Comparison of ENCODE assay signal across 14 cellular contexts in genomic region chr20:41609476-41609875, GRCh38.
"Had no signal": no experiment of that assay in that cellular context is flagged by ENCODE, and none has a peak within 500 bp of the region (broad histone marks: within the 10 kb centered on the region; RNA-seq: fewer than 3 reads in every experiment).

No MANE protein-coding gene starts in this region.

- H3K27me3 Mint-ChIP-seq: naive thymus-derived CD8-positive, alpha-beta T cell had no signal

- H3K27me3 ChIP-seq: cardiac muscle cell, colonic mucosa, esophagus muscularis mucosa, sigmoid colon, spleen had no signal

- H3K27ac ChIP-seq: cardiac muscle cell, colonic mucosa, esophagus muscularis mucosa, parathyroid adenoma, sigmoid colon, spleen, thoracic aorta had no signal

- H3K4me3 ChIP-seq: cardiac muscle cell, colonic mucosa, esophagus muscularis mucosa, mucosa of descending colon, sigmoid colon, spleen, thoracic aorta had no signal

- H3K36me3 ChIP-seq: cardiac muscle cell, colonic mucosa, esophagus muscularis mucosa, sigmoid colon, spleen, thoracic aorta had no signal

- H2AFZ ChIP-seq: parathyroid adenoma had no signal

- H3K4me1 ChIP-seq: colonic mucosa had no signal

- DNase-seq: activated CD4-positive, alpha-beta T cell treated with anti-CD3 and anti-CD28 coated beads for 48 hours; activated naive CD4-positive, alpha-beta T cell; colonic mucosa; hippocampal formation; mucosa of descending colon; naive thymus-derived CD8-positive, alpha-beta T cell; sigmoid colon; spleen had no signal

- H3K9me3 Mint-ChIP-seq: activated T-helper 1 cell treated with anti-CD3 and anti-CD28 coated beads, Interleukin-12 subunit alpha, Interleukin-12 subunit beta, Interleukin-2, Interleukin-4 antibody, amounts not matched to agents 30 ng/mL and 10 ng/mL and 1 ng/mL, durations not matched to agents 14 hours and 24 hours and 36 hours had no signal

- H3K4me3 Mint-ChIP-seq: activated T-helper 1 cell treated with anti-CD3 and anti-CD28 coated beads, Interleukin-12 subunit alpha, Interleukin-12 subunit beta, Interleukin-2, Interleukin-4 antibody, amounts not matched to agents 30 ng/mL and 10 ng/mL and 1 ng/mL, durations not matched to agents 14 hours and 24 hours and 36 hours had no signal

- ATAC-seq: left lobe of liver; mucosa of descending colon; naive thymus-derived CD8-positive, alpha-beta T cell had no signal

- H3K9ac ChIP-seq: parathyroid adenoma had no signal

- H3K9me3 ChIP-seq: colonic mucosa, esophagus muscularis mucosa, mucosa of descending colon, sigmoid colon, spleen, thoracic aorta had no signal

- H3K27ac Mint-ChIP-seq: activated T-helper 1 cell treated with anti-CD3 and anti-CD28 coated beads, Interleukin-12 subunit alpha, Interleukin-12 subunit beta, Interleukin-2, Interleukin-4 antibody, amounts not matched to agents 30 ng/mL and 10 ng/mL and 1 ng/mL, durations not matched to agents 14 hours and 24 hours and 36 hours had no signal
